10 cellular contexts compared by ENCODE assay signal in genomic region chr2:18910843-18911242, GRCh38.
DNase-seq lines count a peak whose midpoint lies in the region; ATAC-seq, FAIRE-seq and TF ChIP-seq lines count a peak whose summit lies in the region.
"Had no signal": no experiment of that assay in that cellular context is flagged by ENCODE, and none has a peak within 500 bp of the region (broad histone marks: within the 10 kb centered on the region; RNA-seq: fewer than 3 reads in every experiment).

No MANE protein-coding gene starts in this region.

- H3K4me3 ChIP-seq in ACC112 (ENCODE audit: low read depth, low read length): peak overlapping the region; percentile 57

- ATAC-seq in GM21360 (IDR thresholded peaks at IDR 0.05; ENCODE audit: unreplicated experiment): no peak
- ATAC-seq: T-helper 17 cell had no signal

- DNase-seq in HK-2 (ENCODE audit: unreplicated experiment) (peak; percentile 8), astrocyte of the hippocampus (ENCODE audit: low read depth, low spot score) (peak; percentile 75), iris pigment epithelial cell (ENCODE audit: low read depth) (peak; percentile 82), globus pallidus (ENCODE audit: low spot score) (no peak), GM12892 (ENCODE audit: insufficient read length) (no peak)
- DNase-seq in stimulated activated CD4-positive, alpha-beta T cell treated with anti-CD3 and anti-CD28 coated beads, Interleukin-1b, Interleukin-23, amount 100 ng/mL, for 48 hours: no peak
- DNase-seq: anterior cingulate cortex, T-helper 17 cell had no signal

- FAIRE-seq in GM12892 (lab: Jason Lieb, UNC): no peak

- peak overlapping the region; percentile 87 for H3K27ac ChIP-seq in ACC112 (ENCODE audit: low read depth, low read length)

- no peaks in the 10 kb centered on the region for H3K79me2 ChIP-seq in ACC112 (ENCODE audit: control insufficient read depth, insufficient read depth, low read length, unreplicated experiment)

- peaks cover 22% of the 10 kb centered on the region for H3K4me1 ChIP-seq in ACC112 (ENCODE audit: control insufficient read depth, insufficient read depth, low read length, unreplicated experiment)

- no peaks in the 10 kb centered on the region for H3K36me3 ChIP-seq in ACC112 (ENCODE audit: insufficient read depth, low read length)

- TF ChIP-seq POLR2A in GM12892 (IDR thresholded peaks at IDR 0.05; ENCODE audit: low read depth, low read length): no peak

- peak overlapping the region; percentile 74 for H2AFZ ChIP-seq in ACC112 (ENCODE audit: low read length, unreplicated experiment)

- no peaks in the 10 kb centered on the region for H3K27me3 ChIP-seq in ACC112 (ENCODE audit: insufficient read depth, low read length)

Comparison
In these comparisons a context has a peak if more than half of its experiments do, and no peak if none do; other contexts are left out.
1. DNase-seq: peak in HK-2 (single experiment), astrocyte of the hippocampus (single experiment) and iris pigment epithelial cell (single experiment); none in globus pallidus (single experiment), stimulated activated CD4-positive, alpha-beta T cell treated with anti-CD3 and anti-CD28 coated beads, Interleukin-1b, Interleukin-23, amount 100 ng/mL, for 48 hours (single experiment) and GM12892 (single experiment).